1 cellular context compared by ENCODE assay signal in the genomic region with DNA sequence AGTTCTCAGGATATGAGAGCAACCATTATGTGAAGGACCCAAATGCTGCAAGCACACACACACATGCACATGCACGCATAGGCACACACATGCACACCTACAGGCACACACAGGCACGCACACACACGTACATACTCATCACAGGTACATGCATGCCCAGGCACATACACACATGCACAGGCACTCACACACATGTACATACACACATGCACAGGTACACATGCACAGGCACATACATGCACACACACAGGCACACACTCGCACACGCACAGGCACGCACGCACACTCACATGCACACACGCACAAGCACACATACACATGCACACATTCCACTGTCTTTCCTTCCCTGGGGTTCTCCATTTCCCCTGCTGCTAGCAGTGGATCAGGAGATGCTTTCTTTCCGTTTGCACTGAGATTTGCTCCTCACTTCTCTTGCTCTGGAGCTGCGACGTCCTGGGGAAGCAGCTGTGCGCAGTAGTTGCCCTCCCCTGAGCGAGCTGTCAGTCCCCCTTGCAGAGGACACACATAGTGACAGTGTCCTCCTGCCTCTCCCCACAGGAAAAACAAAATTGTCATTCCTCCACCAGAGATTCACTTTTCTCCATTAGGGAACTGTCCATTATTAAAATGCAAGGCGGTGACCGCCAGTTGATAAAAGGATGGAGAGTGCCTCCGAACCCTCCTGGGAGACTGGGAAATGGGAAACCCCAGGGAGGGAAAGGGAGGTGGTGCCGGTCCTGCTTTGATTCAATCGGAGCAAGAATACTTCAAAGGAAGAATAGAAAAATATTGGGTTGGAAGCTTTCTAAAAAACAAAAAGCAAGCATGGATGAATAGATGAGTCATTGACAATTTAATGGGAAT.
TF ChIP-seq lines count a peak whose summit lies in the region.

No MANE protein-coding gene starts in this region.

TF ChIP-seq in GM12878, 131 proteins besides CTCF, POLR2A, EP300 and RAD21:
- TF ChIP-seq, protein P1, sequence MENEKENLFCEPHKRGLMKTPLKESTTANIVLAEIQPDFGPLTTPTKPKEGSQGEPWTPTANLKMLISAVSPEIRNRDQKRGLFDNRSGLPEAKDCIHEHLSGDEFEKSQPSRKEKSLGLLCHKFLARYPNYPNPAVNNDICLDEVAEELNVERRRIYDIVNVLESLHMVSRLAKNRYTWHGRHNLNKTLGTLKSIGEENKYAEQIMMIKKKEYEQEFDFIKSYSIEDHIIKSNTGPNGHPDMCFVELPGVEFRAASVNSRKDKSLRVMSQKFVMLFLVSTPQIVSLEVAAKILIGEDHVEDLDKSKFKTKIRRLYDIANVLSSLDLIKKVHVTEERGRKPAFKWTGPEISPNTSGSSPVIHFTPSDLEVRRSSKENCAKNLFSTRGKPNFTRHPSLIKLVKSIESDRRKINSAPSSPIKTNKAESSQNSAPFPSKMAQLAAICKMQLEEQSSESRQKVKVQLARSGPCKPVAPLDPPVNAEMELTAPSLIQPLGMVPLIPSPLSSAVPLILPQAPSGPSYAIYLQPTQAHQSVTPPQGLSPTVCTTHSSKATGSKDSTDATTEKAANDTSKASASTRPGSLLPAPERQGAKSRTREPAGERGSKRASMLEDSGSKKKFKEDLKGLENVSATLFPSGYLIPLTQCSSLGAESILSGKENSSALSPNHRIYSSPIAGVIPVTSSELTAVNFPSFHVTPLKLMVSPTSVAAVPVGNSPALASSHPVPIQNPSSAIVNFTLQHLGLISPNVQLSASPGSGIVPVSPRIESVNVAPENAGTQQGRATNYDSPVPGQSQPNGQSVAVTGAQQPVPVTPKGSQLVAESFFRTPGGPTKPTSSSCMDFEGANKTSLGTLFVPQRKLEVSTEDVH (IDR thresholded peaks at IDR 0.05; ENCODE audit: low read depth, partially characterized antibody): no peak
- TF ChIP-seq USF1 (IDR thresholded peaks at IDR 0.05; ENCODE audit: borderline replicate concordance, extremely low read length, insufficient read depth, low read depth, low read length): no peak
- peak; percentile 81 for TF ChIP-seq BCL3 (IDR thresholded peaks at IDR 0.05; ENCODE audit: borderline replicate concordance, insufficient read depth, low read depth, low read length, poor library complexity, severe bottlenecking)
